In genomic region chr4:47714269-47714668, GRCh38 we compare ENCODE assay signal across 25 cellular contexts.
DNase-seq lines count a peak whose midpoint lies in the region; ATAC-seq, FAIRE-seq and TF ChIP-seq lines count a peak whose summit lies in the region.
"Had no signal": no experiment of that assay in that cellular context is flagged by ENCODE, and none has a peak within 500 bp of the region (broad histone marks: within the 10 kb centered on the region; RNA-seq: fewer than 3 reads in every experiment).

No MANE protein-coding gene starts in this region.

- H3K4me2 ChIP-seq in HepG2 (ENCODE audit: low read depth, low read length), result no peak overlapping the region
- H3K4me2 ChIP-seq: BLaER1 had no signal

- H3K27ac ChIP-seq in liver (ENCODE audit: low read depth in 1 of 2, low read length in 2 of 2) (no peak overlapping the region), HepG2 (ENCODE audit: extremely low read length, insufficient read depth, low read length) (no peak overlapping the region), right lobe of liver (no peak overlapping the region)
- H3K27ac ChIP-seq: BLaER1 had no signal

- no peak overlapping the region for H3K9ac ChIP-seq in liver (ENCODE audit: low read depth in 1 of 2, low read length in 2 of 2)
- no peak overlapping the region for H3K9ac ChIP-seq in HepG2 (ENCODE audit: insufficient read depth, low read depth, low read length)
- H3K9ac ChIP-seq: BLaER1 had no signal

- BruUV-seq in HepG2 (replicated peaks; lab: Mats Ljungman, UMichigan), result no TSS peak

- no peak for TF ChIP-seq CTCF in liver (IDR thresholded peaks at IDR 0.05; ENCODE audit: low read depth, low read length, missing input control)
- no peak for TF ChIP-seq CTCF in HepG2 (CRISPR knock-in tag; IDR thresholded peaks at IDR 0.05)
- TF ChIP-seq CTCF in right lobe of liver (IDR thresholded peaks at IDR 0.05), result no peak

- H3K4me3 ChIP-seq in liver (ENCODE audit: low read depth in 1 of 3, low read length in 3 of 3) (no peak overlapping the region), HepG2 (replicated peaks in 1 of 3; ENCODE audit: insufficient read depth in 1 of 3, low read depth in 2 of 3, low read length in 3 of 3) (no peak overlapping the region), right lobe of liver (no peak overlapping the region)
- H3K4me3 ChIP-seq: BLaER1, GM12878 had no signal

- TF ChIP-seq EP300 in HepG2 (IDR thresholded peaks at IDR 0.05; ENCODE audit: low read depth in 2 of 2, low read length in 2 of 2), result no peak
- TF ChIP-seq EP300 in HepG2 (CRISPR knock-in tag; IDR thresholded peaks at IDR 0.05; ENCODE audit: borderline replicate concordance), result no peak

- H3K9me3 ChIP-seq in liver (ENCODE audit: control insufficient read depth in 4 of 4, low read length in 3 of 4) (no peaks in the 10 kb centered on the region), HepG2 (ENCODE audit: low read length) (no peaks in the 10 kb centered on the region), right lobe of liver (no peaks in the 10 kb centered on the region)
- H3K9me3 ChIP-seq: BE2C, BLaER1 had no signal

- TF ChIP-seq POLR2A in HepG2 (IDR thresholded peaks at IDR 0.05; ENCODE audit: insufficient read depth in 1 of 2, low read depth in 2 of 2, low read length in 2 of 2), result no peak
- no peak for TF ChIP-seq POLR2A in right lobe of liver (IDR thresholded peaks at IDR 0.05)

- H3K4me1 ChIP-seq in liver (ENCODE audit: control insufficient read depth in 4 of 4, insufficient read depth in 4 of 4, low read length in 3 of 4) (peaks cover 0 to 9% (median 4%) of the 10 kb centered on the region in 4 donors), HepG2 (ENCODE audit: insufficient read depth, low read length) (peaks cover 10% of the 10 kb centered on the region), right lobe of liver (peaks cover 0 to 23% (median 7%) of the 10 kb centered on the region in 4 donors)
- H3K4me1 ChIP-seq: BE2C, BLaER1 had no signal

- in situ Hi-C loops in HepG2 (cut with HindIII; ENCODE audit: extremely low pct_ligation_motif_present, low pct_unique_long_range_greater_than_20kb), result loop anchor here (25.0 kb wide), 1 partner anchor 373 kb away; no protein-coding TSS in a partner anchor

- H3K36me3 ChIP-seq in liver (ENCODE audit: control insufficient read depth in 4 of 4, insufficient read depth in 3 of 4, low read depth in 1 of 4, low read length in 3 of 4), result no peaks in the 10 kb centered on the region
- H3K36me3 ChIP-seq in HepG2 (replicated peaks in 1 of 2; ENCODE audit: control insufficient read depth in 1 of 2, insufficient read depth in 2 of 2, low read length in 2 of 2), result no peaks in the 10 kb centered on the region
- H3K36me3 ChIP-seq in right lobe of liver, result no peaks in the 10 kb centered on the region
- H3K36me3 ChIP-seq: BE2C, BLaER1 had no signal

- no peak overlapping the region for H2AFZ ChIP-seq in HepG2 (ENCODE audit: low read length)

- no peak for ATAC-seq in HepG2
- peak; percentile 63 to 73 (median 70) for ATAC-seq in right lobe of liver
- no peak for ATAC-seq in GM18502 (IDR thresholded peaks at IDR 0.05; ENCODE audit: poor library complexity, unreplicated experiment)
- ATAC-seq: GM12878 had no signal

- no peak for DNase-seq in HepG2 (ENCODE audit: low spot score)
- no peak for DNase-seq in right lobe of liver
- DNase-seq in posterior cingulate gyrus, result no peak
- DNase-seq: 8988T; ACHN; BE2C; C1 segment of cervical spinal cord; CD4-positive, alpha-beta memory T cell; CD4-positive, CD25-positive, alpha-beta regulatory T cell; CD8-positive, alpha-beta memory T cell; COR-L47; DMS 273 treated with DMSO at 0.1 percent for 48 hours; DMS153; DMS53; DMS79; DND-41; EL; GDM1 had no signal

- H3K27me3 ChIP-seq in liver (ENCODE audit: control insufficient read depth in 4 of 4, insufficient read depth in 4 of 4, low read length in 3 of 4), result no peaks in the 10 kb centered on the region
- peaks cover 0 to 7% of the 10 kb centered on the region in 2 experiments; a peak in 2 of 5 replicates for H3K27me3 ChIP-seq in HepG2 (ENCODE audit: control insufficient read depth in 1 of 2, insufficient read depth in 2 of 2, low read length in 2 of 2)
- no peaks in the 10 kb centered on the region for H3K27me3 ChIP-seq in right lobe of liver
- H3K27me3 ChIP-seq: BE2C, BLaER1 had no signal

- WGBS in liver, result 51% methylated on average over 2 of the region's 2 CpGs
- WGBS in HepG2 (ENCODE audit: low lambda C conversion rate), result 14% methylated on average over 2 of the region's 2 CpGs
- 29% methylated on average over 2 of the region's 2 CpGs for WGBS in right lobe of liver (ENCODE audit: insufficient coverage, low coverage, low lambda C conversion rate, missing lambda C conversion rate)

- TF ChIP-seq RAD21 in liver (IDR thresholded peaks at IDR 0.05), result no peak
- no peak for TF ChIP-seq RAD21 in HepG2 (CRISPR knock-in tag; IDR thresholded peaks at IDR 0.05)

- no peaks in the 10 kb centered on the region for H4K20me1 ChIP-seq in HepG2 (ENCODE audit: insufficient read depth, low read length)
- H4K20me1 ChIP-seq: BLaER1 had no signal

- no peak for FAIRE-seq in HepG2 (lab: Jason Lieb, UNC)
- FAIRE-seq: A204.1, GM12878, GM12892, GM19239 had no signal

- CTCF ChIA-PET in HepG2 (lab: Yijun Ruan, JAX; ENCODE audit: low intra/inter-chr PET ratio, low total read pairs), result no interaction called here

- H3K79me2 ChIP-seq in HepG2 (ENCODE audit: insufficient read depth, low read length), result no peaks in the 10 kb centered on the region

- POLR2A ChIA-PET in HepG2 (lab: Yijun Ruan, JAX), result interaction anchor here (1.1 kb wide), 1 partner anchor 9 kb away, joined by 3 read pairs; no protein-coding TSS in a partner anchor

- intact Hi-C loops in HepG2 (cut with micrococcal nuclease; ENCODE audit: unreplicated experiment) (no loop called here), right lobe of liver (cut with DNase I) (no loop called here), posterior cingulate gyrus (cut with DNase I) (loop anchor here (10.0 kb wide), 1 partner anchor 569 kb away; no protein-coding TSS in a partner anchor)

TF ChIP-seq in liver, 16 proteins besides CTCF, POLR2A, EP300 and RAD21 (continues in another document):
- TF ChIP-seq FOXA2 (IDR thresholded peaks at IDR 0.05) (peak; percentile 85), MAX (IDR thresholded peaks at IDR 0.05) (no peak), EGR1 (IDR thresholded peaks at IDR 0.05; ENCODE audit: low read depth in 2 of 2) (no peak), YY1 (IDR thresholded peaks at IDR 0.05) (peak; percentile 36), SP1 (IDR thresholded peaks at IDR 0.05) (peak; percentile 22), HNF4A (conservative IDR thresholded peaks at IDR 0.05) (peak; percentile 16 to 18), NR2F2 (IDR thresholded peaks at IDR 0.05) (no peak), ZBTB33 (IDR thresholded peaks at IDR 0.05) (no peak), ATF3 (IDR thresholded peaks at IDR 0.05) (peak; percentile 14)

TF ChIP-seq in HepG2, 621 proteins besides CTCF, POLR2A, EP300 and RAD21:
- no peak for TF ChIP-seq TRIM24 (CRISPR knock-in tag; IDR thresholded peaks at IDR 0.05)
- TF ChIP-seq NAIF1 (CRISPR knock-in tag; IDR thresholded peaks at IDR 0.05; ENCODE audit: borderline replicate concordance), result no peak
- no peak for TF ChIP-seq RXRB (CRISPR knock-in tag; IDR thresholded peaks at IDR 0.05; ENCODE audit: borderline replicate concordance)
- no peak for TF ChIP-seq ZNF354B (CRISPR knock-in tag; IDR thresholded peaks at IDR 0.05)
- TF ChIP-seq TOE1 (CRISPR knock-in tag; IDR thresholded peaks at IDR 0.05), result no peak
- no peak for TF ChIP-seq ZNF83 (CRISPR knock-in tag; IDR thresholded peaks at IDR 0.05; ENCODE audit: borderline replicate concordance)
- no peak for TF ChIP-seq ZNF543 (CRISPR knock-in tag; IDR thresholded peaks at IDR 0.05)
- TF ChIP-seq E2F2 (CRISPR knock-in tag; IDR thresholded peaks at IDR 0.05; ENCODE audit: borderline replicate concordance), result no peak
- no peak for TF ChIP-seq REPIN1 (CRISPR knock-in tag; IDR thresholded peaks at IDR 0.05; ENCODE audit: borderline replicate concordance, low read depth)
- no peak for TF ChIP-seq THAP8 (CRISPR knock-in tag; IDR thresholded peaks at IDR 0.05; ENCODE audit: borderline replicate concordance)
- TF ChIP-seq ZNF670 (CRISPR knock-in tag; IDR thresholded peaks at IDR 0.05; ENCODE audit: borderline replicate concordance), result no peak
- no peak for TF ChIP-seq ZNF891 (CRISPR knock-in tag; IDR thresholded peaks at IDR 0.05)
- no peak for TF ChIP-seq EEA1 (CRISPR knock-in tag; IDR thresholded peaks at IDR 0.05; ENCODE audit: borderline replicate concordance)
TF ChIP-seq in HepG2: peak in this region for 0.

Comparison
In these comparisons a context has a peak if more than half of its experiments do, and no peak if none do; other contexts are left out.
1. ATAC-seq: peak in right lobe of liver (4 of 4); none in HepG2 (single experiment) and GM18502 (single experiment).